In the genomic region with DNA sequence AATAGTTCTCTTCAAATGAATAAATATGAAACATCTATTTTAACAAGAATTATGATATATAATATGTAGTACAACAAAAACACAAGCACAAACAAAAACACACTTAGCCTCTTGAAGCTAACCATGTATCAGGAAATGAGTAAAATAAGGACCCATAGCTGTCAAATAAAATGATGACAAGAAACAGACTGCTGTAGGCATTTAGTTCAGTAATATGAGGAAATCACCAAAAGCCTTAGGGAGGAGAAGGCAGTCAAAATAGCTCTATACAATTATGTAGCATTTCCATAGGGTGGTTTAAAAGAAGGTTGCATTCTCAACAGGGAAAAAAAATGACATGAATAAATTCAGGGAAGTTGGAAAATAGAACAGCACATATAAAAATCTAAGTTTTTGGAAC, we compare ENCODE assay signal across 29 cellular contexts.
"Had no signal": no experiment of that assay in that cellular context is flagged by ENCODE, and none has a peak within 500 bp of the region (broad histone marks: within the 10 kb centered on the region; RNA-seq: fewer than 3 reads in every experiment).

No MANE protein-coding gene starts in this region.

- ATAC-seq: activated CD4-positive, CD25-positive, alpha-beta regulatory T cell treated with anti-CD3 and anti-CD28 coated beads, Interleukin-2, amount 50 U/mL, for 24 hours; activated CD8-positive, alpha-beta T cell treated with anti-CD3 and anti-CD28 coated beads for 36 hours; activated naive CD4-positive, alpha-beta T cell treated with anti-CD3 and anti-CD28 coated beads, Interleukin-2, amount 50 U/mL, for 72 hours; activated T-cell treated with anti-CD3 and anti-CD28 coated beads, Interleukin-2, amount 50 U/mL, for 4 hours; foreskin keratinocyte; gastrocnemius medialis; T-helper 17 cell had no signal

- H3K27ac ChIP-seq: ascending aorta, breast epithelium, cardiac muscle cell, coronary artery, dorsolateral prefrontal cortex, esophagus muscularis mucosa, foreskin keratinocyte, gastrocnemius medialis, WERI-Rb-1 had no signal

- H3K9me3 ChIP-seq: ascending aorta, esophagus muscularis mucosa, gastrocnemius medialis had no signal

- DNase-seq: activated B cell treated with CpG ODN at 0.5 μM for 24 hours; activated CD4-positive, alpha-beta T cell treated with anti-CD3 and anti-CD28 coated beads for 48 hours; activated CD4-positive, alpha-beta T cell treated with anti-CD3 and anti-CD28 coated beads, Interleukin-2, amount 50 U/mL, for 1 hour; activated CD4-positive, alpha-beta T cell treated with anti-CD3 and anti-CD28 coated beads, Interleukin-2, amount 50 U/mL, for 48 hours; activated CD8-positive, alpha-beta memory T cell treated with anti-CD3 and anti-CD28 coated beads for 24 hours; activated CD8-positive, alpha-beta T cell treated with anti-CD3 and anti-CD28 coated beads for 36 hours; activated gamma-delta T cell; activated naive CD4-positive, alpha-beta T cell; activated naive CD4-positive, alpha-beta T cell treated with anti-CD3 and anti-CD28 coated beads, Interleukin-2, amount 10 ng/mL, durations not matched to agents 7 days and 5 days; activated naive CD8-positive, alpha-beta T cell treated with anti-CD3 and anti-CD28 coated beads, Interleukin-2, amount 10 ng/mL, durations not matched to agents 7 days and 5 days; activated T-cell treated with anti-CD3 and anti-CD28 coated beads, Interleukin-2, amount 50 U/mL, for 4 hours; dorsolateral prefrontal cortex; effector memory CD4-positive, alpha-beta T cell; endodermal cell; erythroblast; foreskin keratinocyte; gastrocnemius medialis; glutamatergic neuron; T-helper 1 cell; T-helper 17 cell; T1000; WERI-Rb-1 had no signal

- H3K4me3 ChIP-seq: ascending aorta, breast epithelium, cardiac muscle cell, coronary artery, dorsolateral prefrontal cortex, esophagus muscularis mucosa, gastrocnemius medialis had no signal

- H3K27me3 ChIP-seq: ascending aorta, breast epithelium, cardiac muscle cell, esophagus muscularis mucosa, foreskin keratinocyte, gastrocnemius medialis had no signal

- H3K36me3 ChIP-seq: ascending aorta, breast epithelium, cardiac muscle cell, esophagus muscularis mucosa, gastrocnemius medialis, WERI-Rb-1 had no signal

- H3K4me1 ChIP-seq: ascending aorta, breast epithelium, esophagus muscularis mucosa, foreskin keratinocyte, gastrocnemius medialis had no signal
